14 cellular contexts compared by ENCODE assay signal in genomic region chr13:99050983-99051488, GRCh38.
DNase-seq lines count a peak whose midpoint lies in the region; ATAC-seq and TF ChIP-seq lines count a peak whose summit lies in the region.
"Had no signal": no experiment of that assay in that cellular context is flagged by ENCODE, and none has a peak within 500 bp of the region (broad histone marks: within the 10 kb centered on the region; RNA-seq: fewer than 3 reads in every experiment).

No MANE protein-coding gene starts in this region.

- peaks cover 28% of the 10 kb centered on the region for H3K27me3 ChIP-seq in DOHH2 (ENCODE audit: control insufficient read depth, low read length)

- H3K9me3 Mint-ChIP-seq in activated T-helper 17 cell treated with anti-CD3 and anti-CD28 coated beads, Interleukin-2, amount 50 U/mL, for 72 hours: no peaks in the 10 kb centered on the region
- no peaks in the 10 kb centered on the region for H3K9me3 Mint-ChIP-seq in immature natural killer cell

- 0 out of 2 replicates have a peak overlapping the region, but pooled peaks have one; percentile 12 for H3K4me2 ChIP-seq in DOHH2 (ENCODE audit: low read length)
- H3K4me2 ChIP-seq: PC-9 had no signal

- H3K36me3 ChIP-seq in DOHH2 (ENCODE audit: control insufficient read depth, low read length) (no peaks in the 10 kb centered on the region), mucosa of descending colon (ENCODE audit: low read depth) (no peaks in the 10 kb centered on the region)

- no peaks in the 10 kb centered on the region for H3F3A ChIP-seq in DOHH2 (ENCODE audit: control insufficient read depth, insufficient read depth)

- H3K4me3 ChIP-seq in DOHH2 (ENCODE audit: low read length) (no peak overlapping the region), mucosa of descending colon (no peak overlapping the region)
- H3K4me3 ChIP-seq: PC-9 had no signal

- no peak overlapping the region for H3K27ac ChIP-seq in DOHH2 (ENCODE audit: low read depth, low read length)
- H3K27ac ChIP-seq: C4-2B, PC-9 had no signal

- peaks cover 74% of the 10 kb centered on the region for H3K4me1 Mint-ChIP-seq in activated T-helper 17 cell treated with anti-CD3 and anti-CD28 coated beads, Interleukin-2, amount 50 U/mL, for 72 hours
- peaks cover 65 to 85% of the 10 kb centered on the region in 2 donors for H3K4me1 Mint-ChIP-seq in immature natural killer cell

- no peaks in the 10 kb centered on the region for H3K79me2 ChIP-seq in DOHH2 (ENCODE audit: control insufficient read depth, low read length)

- H3K4me3 Mint-ChIP-seq in activated T-helper 17 cell treated with anti-CD3 and anti-CD28 coated beads, Interleukin-2, amount 50 U/mL, for 72 hours: peak overlapping the region; percentile 81
- peak overlapping the region; percentile 45 to 72 (median 69) for H3K4me3 Mint-ChIP-seq in immature natural killer cell

- DNase-seq in NCI-H748 (lab: John Stamatoyannopoulos, UW; ENCODE audit: unreplicated experiment): peak; percentile 15
- DNase-seq in NCI-H748 treated with DMSO at 0.1 percent for 48 hours (lab: John Stamatoyannopoulos, UW): no peak
- DNase-seq in immature natural killer cell: no peak
- no peak for DNase-seq in mucosa of descending colon
- no peak for DNase-seq in left lobe of liver (ENCODE audit: low spot score)
- DNase-seq in NCI-H2029 (lab: John Stamatoyannopoulos, UW): no peak
- DNase-seq: DMS79, NCI-H2029 treated with DMSO at 0.1 percent for 48 hours, NCI-H524 treated with DMSO at 0.1 percent for 48 hours, PC-9 had no signal

- no peaks in the 10 kb centered on the region for H4K20me1 ChIP-seq in DOHH2 (ENCODE audit: control insufficient read depth, insufficient read depth, low read depth, low read length)

- intact Hi-C loops in mucosa of descending colon (cut with DNase I, micrococcal nuclease): no loop called here

- no peaks in the 10 kb centered on the region for H3K27me3 Mint-ChIP-seq in activated T-helper 17 cell treated with anti-CD3 and anti-CD28 coated beads, Interleukin-2, amount 50 U/mL, for 72 hours
- peaks cover 7 to 11% (median 7%) of the 10 kb centered on the region in 3 donors for H3K27me3 Mint-ChIP-seq in immature natural killer cell (ENCODE audit: low read depth in 3 of 3)

- H3K9me3 ChIP-seq in DOHH2 (ENCODE audit: control insufficient read depth, insufficient read depth, low read length) (no peaks in the 10 kb centered on the region), mucosa of descending colon (no peaks in the 10 kb centered on the region)

- H3K4me1 ChIP-seq in DOHH2 (ENCODE audit: control insufficient read depth, low read length) (peaks cover 20% of the 10 kb centered on the region), mucosa of descending colon (ENCODE audit: low read depth) (peaks cover 7% of the 10 kb centered on the region)

- H3K9me2 ChIP-seq in DOHH2 (replicated peaks; ENCODE audit: control insufficient read depth, low read length): no peaks in the 10 kb centered on the region

- H3K36me3 Mint-ChIP-seq in activated T-helper 17 cell treated with anti-CD3 and anti-CD28 coated beads, Interleukin-2, amount 50 U/mL, for 72 hours (ENCODE audit: low read depth): peaks cover 5% of the 10 kb centered on the region
- H3K36me3 Mint-ChIP-seq in immature natural killer cell: peaks cover 0 to 14% (median 2%) of the 10 kb centered on the region in 3 donors

- ATAC-seq in activated T-helper 17 cell treated with anti-CD3 and anti-CD28 coated beads, Interleukin-2, amount 50 U/mL, for 72 hours (replicated peaks): no peak
- ATAC-seq in mucosa of descending colon (no peak), left lobe of liver (no peak)
- ATAC-seq: SK-N-SH treated with all-trans-retinoic acid at 6 μM for 48 hours had no signal

- no peak for TF ChIP-seq CTCF in DOHH2 (IDR thresholded peaks at IDR 0.05; ENCODE audit: low read depth, low read length, poor library complexity, severe bottlenecking)
- TF ChIP-seq CTCF in mucosa of descending colon (IDR thresholded peaks at IDR 0.05): no peak

- H3K27ac Mint-ChIP-seq in activated T-helper 17 cell treated with anti-CD3 and anti-CD28 coated beads, Interleukin-2, amount 50 U/mL, for 72 hours: peak overlapping the region; percentile 85
- H3K27ac Mint-ChIP-seq in immature natural killer cell: peak overlapping the region in 2 of 6 donors; percentile 14 to 25
